Comparison of ENCODE assay signal across 28 cellular contexts in genomic region chr1:6062670-6063069, GRCh38.
"Had no signal": no experiment of that assay in that cellular context is flagged by ENCODE, and none has a peak within 500 bp of the region (broad histone marks: within the 10 kb centered on the region; RNA-seq: fewer than 3 reads in every experiment).

No MANE protein-coding gene starts in this region.

- H3K9me3 Mint-ChIP-seq: effector memory CD8-positive, alpha-beta T cell; endodermal cell; mesothelial cell of epicardium; naive B cell had no signal

- H3K27ac ChIP-seq: colonic mucosa, epithelial cell of prostate, esophagus squamous epithelium, gastrocnemius medialis, heart right ventricle, left lung, lower lobe of right lung had no signal

- H3K36me3 ChIP-seq: colonic mucosa, esophagus squamous epithelium, gastrocnemius medialis, lower lobe of right lung had no signal

- H3K4me1 Mint-ChIP-seq: endodermal cell, mesothelial cell of epicardium had no signal

- H3K27me3 ChIP-seq: colonic mucosa, heart right ventricle had no signal

- H3K27ac Mint-ChIP-seq: effector memory CD8-positive, alpha-beta T cell; endodermal cell; mesothelial cell of epicardium; naive B cell had no signal

- DNase-seq: colonic mucosa; cortex of kidney; effector CD8-positive, alpha-beta T cell; effector memory CD8-positive, alpha-beta T cell; endodermal cell; erythroblast; esophagus squamous epithelium; foreskin fibroblast; foreskin melanocyte; gastrocnemius medialis; glutamatergic neuron; head of caudate nucleus; heart right ventricle; hippocampal formation; left cardiac atrium; left lung; left ventricle myocardium superior; lower lobe of right lung; mesenchymal stem cell; mucosa of descending colon; naive B cell had no signal

- H3K9me3 ChIP-seq: colonic mucosa, esophagus squamous epithelium, gastrocnemius medialis, heart right ventricle, left lung, lower lobe of right lung, mucosa of descending colon had no signal

- H3K4me3 Mint-ChIP-seq: dendritic cell treated with granulocyte-macrophage colony-stimulating factor and Interleukin-4, amounts not matched to agents 40 ng/mL and 50 ng/mL, for 4 days; effector memory CD8-positive, alpha-beta T cell; endodermal cell; mesothelial cell of epicardium; naive B cell had no signal

- H3K4me1 ChIP-seq: colonic mucosa had no signal

- ATAC-seq: effector memory CD8-positive, alpha-beta T cell; esophagus mucosa; gastrocnemius medialis; heart right ventricle; left cardiac atrium; left lung; left ventricle myocardium superior; lower lobe of right lung; mucosa of descending colon had no signal

- H3K4me3 ChIP-seq: colonic mucosa, esophagus squamous epithelium, gastrocnemius medialis, heart right ventricle, left lung, lower lobe of right lung, mucosa of descending colon had no signal

- FAIRE-seq: endometrium, islet of Langerhans, keratinocyte had no signal

- H3K36me3 Mint-ChIP-seq: mesothelial cell of epicardium had no signal

- H3K27me3 Mint-ChIP-seq: dendritic cell treated with granulocyte-macrophage colony-stimulating factor and Interleukin-4, amounts not matched to agents 40 ng/mL and 50 ng/mL, for 4 days; effector memory CD8-positive, alpha-beta T cell; naive B cell had no signal
